ENCODE assay signal across 15 cellular contexts in genomic region chr18:58101291-58101706, GRCh38. TPM values are rescaled to one million over a fixed set of nuclear protein-coding genes. Genes with fewer than 3 reads are reported as not detected.
DNase-seq lines count a peak whose midpoint lies in the region; ATAC-seq and TF ChIP-seq lines count a peak whose summit lies in the region.
"Had no signal": no experiment of that assay in that cellular context is flagged by ENCODE, and none has a peak within 500 bp of the region (broad histone marks: within the 10 kb centered on the region; RNA-seq: fewer than 3 reads in every experiment).

No MANE protein-coding gene starts in this region.

- H3K27me3 ChIP-seq in endodermal cell (ENCODE audit: control insufficient read depth, insufficient read depth, low read length, poor library complexity, severe bottlenecking) (no peaks in the 10 kb centered on the region), heart left ventricle (no peaks in the 10 kb centered on the region)
- H3K27me3 ChIP-seq: esophagus squamous epithelium had no signal

- peaks cover 21% of the 10 kb centered on the region for H3K4me1 ChIP-seq in endodermal cell (ENCODE audit: control insufficient read depth, insufficient read depth, low read length)
- H3K4me1 ChIP-seq in heart left ventricle, result peaks cover 0 to 11% (median 0%) of the 10 kb centered on the region in 12 donors

- TF ChIP-seq CTCF in endodermal cell (conservative IDR thresholded peaks at IDR 0.05), result no peak
- no peak for TF ChIP-seq CTCF in heart left ventricle (IDR thresholded peaks at IDR 0.05)

- no peak overlapping the region for H3K4me3 ChIP-seq in endodermal cell (ENCODE audit: low read length)
- H3K4me3 ChIP-seq in heart left ventricle, result no peak overlapping the region
- H3K4me3 ChIP-seq: esophagus squamous epithelium, SK-N-MC, smooth muscle cell had no signal

- peaks cover 3% of the 10 kb centered on the region for H3K36me3 Mint-ChIP-seq in endodermal cell (ENCODE audit: low read depth)
- H3K36me3 Mint-ChIP-seq: natural killer cell had no signal

- WGBS in endodermal cell (ENCODE audit: insufficient coverage in 1 of 2, insufficient read length in 1 of 2), 2 experiments, result 89 to 94% methylated on average over 7 to 10 of the region's 10 CpGs
- 92 to 96% (median 95%) methylated on average over 10 of the region's 10 CpGs for WGBS in heart left ventricle, 4 donors

- H3K9me3 Mint-ChIP-seq in endodermal cell, result no peaks in the 10 kb centered on the region
- H3K9me3 Mint-ChIP-seq: natural killer cell had no signal

- no peaks in the 10 kb centered on the region for H3K36me3 ChIP-seq in endodermal cell (ENCODE audit: control insufficient read depth, insufficient read depth, low read length)
- no peaks in the 10 kb centered on the region for H3K36me3 ChIP-seq in heart left ventricle
- H3K36me3 ChIP-seq: esophagus squamous epithelium had no signal

- no peak overlapping the region for H3K9ac ChIP-seq in endodermal cell (ENCODE audit: extremely low read depth, low read length, poor library complexity, severe bottlenecking)

- H3K27me3 Mint-ChIP-seq in endodermal cell (ENCODE audit: insufficient read depth), result no peaks in the 10 kb centered on the region

- peak; percentile 78 for ATAC-seq in GM19395 (IDR thresholded peaks at IDR 0.05; ENCODE audit: unreplicated experiment)
- peak; percentile 55 for ATAC-seq in HG03442 (IDR thresholded peaks at IDR 0.05; ENCODE audit: unreplicated experiment)
- no peak for ATAC-seq in heart left ventricle
- ATAC-seq: natural killer cell had no signal

- no peak for TF ChIP-seq POLR2A in heart left ventricle (IDR thresholded peaks at IDR 0.05)

- H3K4me3 Mint-ChIP-seq in endodermal cell, result no peak overlapping the region
- H3K4me3 Mint-ChIP-seq: natural killer cell had no signal

- peak; percentile 19 for DNase-seq in endodermal cell
- peak; percentile 97 for DNase-seq in superior temporal gyrus (ENCODE audit: extremely low spot score)
- no peak for DNase-seq in activated CD4-positive, CD25-positive, alpha-beta regulatory T cell treated with anti-CD3 and anti-CD28 coated beads, Interleukin-2, amount 50 U/mL, for 72 hours
- no peak for DNase-seq in HuH-7 (ENCODE audit: low spot score)
- DNase-seq in heart left ventricle, result no peak
- DNase-seq: activated CD4-positive, alpha-beta T cell treated with anti-CD3 and anti-CD28 coated beads for 1 hour; Calu3; esophagus squamous epithelium; islet precursor cell; natural killer cell had no signal

- intact Hi-C loops in heart left ventricle (cut with DNase I), result no loop called here

- H3K9me3 ChIP-seq in endodermal cell (ENCODE audit: control insufficient read depth, low read length) (no peaks in the 10 kb centered on the region), heart left ventricle (no peaks in the 10 kb centered on the region)
- H3K9me3 ChIP-seq: esophagus squamous epithelium had no signal

- peak overlapping the region; percentile 8 for H3K27ac ChIP-seq in endodermal cell (ENCODE audit: low read depth, low read length)
- no peak overlapping the region for H3K27ac ChIP-seq in heart left ventricle
- H3K27ac ChIP-seq: esophagus squamous epithelium, HL-60, SK-N-MC had no signal

- H3K27ac Mint-ChIP-seq in endodermal cell, result no peak overlapping the region
- H3K27ac Mint-ChIP-seq: natural killer cell had no signal

- H3K4me1 Mint-ChIP-seq in endodermal cell, result peaks cover 67% of the 10 kb centered on the region

RNA-seq across cellular contexts. Expression of gene NEDD4L, which starts 57.3 kb away (rescaled TPM):
- total RNA-seq in endodermal cell (10 to 100 TPM; 70.5 to 75.3 TPM), heart left ventricle (10 to 100 TPM; 33.8 to 64.1 (median 54.9) TPM)
- polyA plus RNA-seq in endodermal cell (2013, experiment 1 of 2), result 43.2 TPM
- polyA plus RNA-seq in endodermal cell (2013, experiment 2 of 2), result 35.7 TPM
- polyA plus RNA-seq in heart left ventricle, result 10 to 100 TPM; 14.7 to 20.5 TPM

Comparison
In these comparisons a context has a peak if more than half of its experiments do, and no peak if none do; other contexts are left out.
1. ATAC-seq: peak in GM19395 (single experiment) and HG03442 (single experiment); none in heart left ventricle (0 of 4).
2. DNase-seq: peak in endodermal cell (single experiment) and superior temporal gyrus (single experiment); none in activated CD4-positive, CD25-positive, alpha-beta regulatory T cell treated with anti-CD3 and anti-CD28 coated beads, Interleukin-2, amount 50 U/mL, for 72 hours (single experiment), HuH-7 (single experiment) and heart left ventricle (0 of 5).